Comparison of ENCODE assay signal across 9 cellular contexts in genomic region chr7:92635538-92635937, GRCh38. TPM values are rescaled to one million over a fixed set of nuclear protein-coding genes. Genes with fewer than 3 reads are reported as not detected.
DNase-seq lines count a peak whose midpoint lies in the region; ATAC-seq, FAIRE-seq and TF ChIP-seq lines count a peak whose summit lies in the region.
"Had no signal": no experiment of that assay in that cellular context is flagged by ENCODE, and none has a peak within 500 bp of the region (broad histone marks: within the 10 kb centered on the region; RNA-seq: fewer than 3 reads in every experiment).

No MANE protein-coding gene starts in this region.

- no peaks in the 10 kb centered on the region for H3K36me3 Mint-ChIP-seq in WTC11
- no peaks in the 10 kb centered on the region for H3K36me3 Mint-ChIP-seq in CD8-positive, alpha-beta T cell

- dilution Hi-C loops in keratinocyte (cut with MboI; ENCODE audit: extremely low pct_ligation_motif_present, low sequenced_read_pairs): no loop called here

- H3K27ac ChIP-seq in heart right ventricle (peak overlapping the region in 8 of 10 donors; percentile 1 to 70 (median 54)), keratinocyte (ENCODE audit: control insufficient read depth, insufficient read depth, low read length) (peak overlapping the region; percentile 90), transverse colon (peak overlapping the region; percentile 71 to 78 (median 75))
- H3K27ac ChIP-seq in CD8-positive, alpha-beta T cell (ENCODE audit: low read depth, low read length): no peak overlapping the region

- H3K9me3 ChIP-seq in heart right ventricle: no peaks in the 10 kb centered on the region
- no peaks in the 10 kb centered on the region for H3K9me3 ChIP-seq in keratinocyte (ENCODE audit: control insufficient read depth, low read depth, low read length)
- H3K9me3 ChIP-seq in transverse colon: no peaks in the 10 kb centered on the region
- no peaks in the 10 kb centered on the region for H3K9me3 ChIP-seq in CD8-positive, alpha-beta T cell (ENCODE audit: low read length)

- H3K9ac ChIP-seq in keratinocyte (ENCODE audit: control insufficient read depth, extremely low read depth, insufficient read depth, low read length): peak overlapping the region; percentile 68

- H4K20me1 ChIP-seq in keratinocyte (ENCODE audit: control insufficient read depth, extremely low read depth, insufficient read depth, low read length): no peaks in the 10 kb centered on the region

- H3K4me1 ChIP-seq in heart right ventricle (peaks cover 9 to 75% (median 56%) of the 10 kb centered on the region in 9 donors), keratinocyte (ENCODE audit: control insufficient read depth, extremely low read depth, insufficient read depth, low read length) (peaks cover 41% of the 10 kb centered on the region), transverse colon (peaks cover 21 to 51% (median 29%) of the 10 kb centered on the region in 4 donors)
- H3K4me1 ChIP-seq in CD8-positive, alpha-beta T cell (ENCODE audit: insufficient read depth, low read length): peaks cover 16% of the 10 kb centered on the region

- H3K9me3 Mint-ChIP-seq in WTC11: no peaks in the 10 kb centered on the region
- H3K9me3 Mint-ChIP-seq in CD8-positive, alpha-beta T cell: no peaks in the 10 kb centered on the region

- no peak for TF ChIP-seq CTCF in heart right ventricle (IDR thresholded peaks at IDR 0.05)
- TF ChIP-seq CTCF in WTC11 (IDR thresholded peaks at IDR 0.05): no peak
- no peak for TF ChIP-seq CTCF in keratinocyte (optimal IDR thresholded peaks at IDR 0.05 in 1 of 3, IDR thresholded peaks at IDR 0.05 in 1 of 3, conservative IDR thresholded peaks at IDR 0.05 in 1 of 3; ENCODE audit: extremely low read depth in 1 of 3, insufficient read depth in 2 of 3, low read length in 3 of 3)
- no peak for TF ChIP-seq CTCF in transverse colon (IDR thresholded peaks at IDR 0.05)
- TF ChIP-seq CTCF in CD8-positive, alpha-beta T cell (IDR thresholded peaks at IDR 0.05): no peak

- POLR2A ChIA-PET in WTC11 (lab: Charles Lee): interaction anchor here (1.1 kb wide), 1 partner anchor 298 kb away, joined by 3 read pairs; no protein-coding TSS in a partner anchor
- POLR2A ChIA-PET in CD8-positive, alpha-beta T cell (lab: Charles Lee): interaction anchor here (0.6 kb wide), 1 partner anchor 157 kb away, joined by 3 read pairs; no protein-coding TSS in a partner anchor

- intact Hi-C loops in heart right ventricle (cut with DNase I) (no loop called here), Right ventricle myocardium superior (cut with DNase I) (no loop called here), transverse colon (cut with DNase I; ENCODE audit: low total_unique reads) (no loop called here)
- intact Hi-C loops in CD8-positive, alpha-beta T cell (cut with DNase I, micrococcal nuclease): no loop called here

- peaks cover 2% of the 10 kb centered on the region for H3K9me1 ChIP-seq in keratinocyte (ENCODE audit: control insufficient read depth, extremely low read depth, insufficient read depth, low read length)

- H3K36me3 ChIP-seq in heart right ventricle: no peaks in the 10 kb centered on the region
- peaks cover 3 to 8% of the 10 kb centered on the region in 2 experiments for H3K36me3 ChIP-seq in keratinocyte (ENCODE audit: control insufficient read depth in 2 of 2, extremely low read depth in 1 of 2, insufficient read depth in 2 of 2, low read length in 2 of 2)
- H3K36me3 ChIP-seq in transverse colon: no peaks in the 10 kb centered on the region
- H3K36me3 ChIP-seq in CD8-positive, alpha-beta T cell (ENCODE audit: insufficient read depth, low read length): no peaks in the 10 kb centered on the region

- H3K79me2 ChIP-seq in keratinocyte (ENCODE audit: control insufficient read depth, insufficient read depth, low read length): peaks cover 51% of the 10 kb centered on the region

- peak overlapping the region; percentile 55; the same call in 1 of the 2 replicates for H3K27ac Mint-ChIP-seq in WTC11
- no peak overlapping the region for H3K27ac Mint-ChIP-seq in CD8-positive, alpha-beta T cell

- H3K4me3 ChIP-seq in heart right ventricle: no peak overlapping the region
- no peak overlapping the region for H3K4me3 ChIP-seq in keratinocyte (ENCODE audit: control insufficient read depth in 2 of 3, extremely low read depth in 1 of 3, insufficient read depth in 2 of 3, low read depth in 1 of 3, low read length in 3 of 3)
- H3K4me3 ChIP-seq in transverse colon: no peak overlapping the region
- H3K4me3 ChIP-seq in CD8-positive, alpha-beta T cell (ENCODE audit: low read depth, low read length): no peak overlapping the region

- no peaks in the 10 kb centered on the region; the same call in 1 of the 2 replicates for H3K27me3 Mint-ChIP-seq in WTC11 (ENCODE audit: low read depth)
- H3K27me3 Mint-ChIP-seq in CD8-positive, alpha-beta T cell (ENCODE audit: low read depth): no peaks in the 10 kb centered on the region

- peak overlapping the region; percentile 78 for H3K4me2 ChIP-seq in keratinocyte (ENCODE audit: control insufficient read depth, extremely low read depth, insufficient read depth, low read depth, low read length)

- DNase-seq in heart right ventricle: no peak
- DNase-seq in Right ventricle myocardium superior: no peak
- DNase-seq in WTC11 (ENCODE audit: low spot score): no peak
- no peak for DNase-seq in keratinocyte (ENCODE audit: low read depth, low spot score)
- no peak for DNase-seq in transverse colon
- DNase-seq in NCI-H187 (lab: John Stamatoyannopoulos, UW): no peak
- no peak for DNase-seq in CD8-positive, alpha-beta T cell
- DNase-seq in frontal cortex (ENCODE audit: low spot score in 2 of 2): no peak
- DNase-seq: NK-92 treated with Interleukin-12 subunit alpha and Interleukin-12 subunit beta, amount 100 ng/mL, for 24 hours had no signal

- TF ChIP-seq POLR2A in transverse colon (IDR thresholded peaks at IDR 0.05): no peak

- H3K27me3 ChIP-seq in heart right ventricle: no peaks in the 10 kb centered on the region
- no peaks in the 10 kb centered on the region for H3K27me3 ChIP-seq in keratinocyte (ENCODE audit: control insufficient read depth, extremely low read depth, insufficient read depth, low read length)
- no peaks in the 10 kb centered on the region for H3K27me3 ChIP-seq in transverse colon
- no peaks in the 10 kb centered on the region for H3K27me3 ChIP-seq in CD8-positive, alpha-beta T cell (ENCODE audit: insufficient read depth, low read length)

- TF ChIP-seq EP300 in transverse colon (IDR thresholded peaks at IDR 0.05; ENCODE audit: low read depth): no peak

- WGBS in heart right ventricle, 2 donors: 63 to 76% methylated on average over 4 of the region's 4 CpGs
- WGBS in transverse colon (ENCODE audit: low coverage in 1 of 2), 2 donors: 52 to 55% methylated on average over 4 of the region's 4 CpGs

- H3K4me1 Mint-ChIP-seq in WTC11: peaks cover 24% of the 10 kb centered on the region
- H3K4me1 Mint-ChIP-seq in CD8-positive, alpha-beta T cell (ENCODE audit: low read depth): peaks cover 36% of the 10 kb centered on the region

- ATAC-seq in heart right ventricle (no peak), Right ventricle myocardium superior (ENCODE audit: poor library complexity) (no peak), WTC11 (no peak)
- ATAC-seq in CD8-positive, alpha-beta T cell: no peak

- FAIRE-seq in keratinocyte (lab: Jason Lieb, UNC) (no peak), frontal cortex (lab: Jason Lieb, UNC) (no peak)

- in situ Hi-C loops in transverse colon (cut with MboI; ENCODE audit: low pct_ligation_motif_present in 1 of 4, low pct_unique_long_range_greater_than_20kb in 1 of 4, low sequenced_read_pairs in 3 of 4): loop anchor here in 1 of 4 donors (10.0 kb wide), 1 partner anchor 49 kb away; no protein-coding TSS in a partner anchor

- no peak overlapping the region for H2AFZ ChIP-seq in keratinocyte (ENCODE audit: control insufficient read depth, low read length)

- H3K4me3 Mint-ChIP-seq in WTC11: no peak overlapping the region
- H3K4me3 Mint-ChIP-seq in CD8-positive, alpha-beta T cell: no peak overlapping the region

- CTCF ChIA-PET in WTC11 (lab: Charles Lee): interaction anchor here (0.6 to 1.1 kb wide), 2 partner anchors 223 to 245 kb away, joined by 3 read pairs; no protein-coding TSS in a partner anchor
- CTCF ChIA-PET in CD8-positive, alpha-beta T cell (lab: Charles Lee): interaction anchor here (1.2 kb wide), 1 partner anchor 13 kb away, joined by 3 read pairs; no protein-coding TSS in a partner anchor

TF ChIP-seq in WTC11, 78 proteins besides CTCF, POLR2A, EP300 and RAD21 (continues in another document):
- TF ChIP-seq E2F4 (CRISPR knock-in tag; IDR thresholded peaks at IDR 0.05; ENCODE audit: borderline replicate concordance, low read depth) (no peak), TP53 (CRISPR knock-in tag; IDR thresholded peaks at IDR 0.05) (no peak), ZNF416 (CRISPR knock-in tag; IDR thresholded peaks at IDR 0.05) (no peak)

RNA-seq across cellular contexts. Expression of gene FAM133B, which starts 45.3 kb away (rescaled TPM):
- total RNA-seq in heart right ventricle: 10 to 100 TPM in 4 of 10 donors, 1 to 10 TPM in 6; 8.0 to 16.1 (median 9.8) TPM
- polyA plus RNA-seq in heart right ventricle: 10 to 100 TPM in 1 of 2 donors, 1 to 10 TPM in 1; 8.4 to 37.0 TPM
- 13.6 TPM for total RNA-seq in Right ventricle myocardium superior
- total RNA-seq in WTC11 (2021): 32.2 to 34.9 TPM (median 32.5 TPM) in 3 replicates
- polyA plus RNA-seq in keratinocyte: 12.4 to 24.0 TPM (median 17.3 TPM) in 3 replicates
- polyA plus RNA-seq in keratinocyte (2011; ENCODE audit: low read depth): 108 TPM
- polyA plus RNA-seq in keratinocyte (2011; cell fraction: cytosol; rRNA removed): 9.4 and 13.4 TPM in 2 replicates
- 14.8 and 21.7 TPM in 2 replicates for polyA plus RNA-seq in keratinocyte (2011; cell fraction: nucleus; rRNA removed)
- polyA plus RNA-seq in keratinocyte (2012; ENCODE audit: low replicate concordance): 17.9 and 20.4 TPM in 2 replicates
- polyA minus RNA-seq in keratinocyte: 1.3 to 11.4 TPM (median 3.8 TPM) in 3 replicates
- 6.5 TPM for polyA minus RNA-seq in keratinocyte (2011; cell fraction: cytosol; rRNA and poly(A)+ RNA removed)
- 8.1 and 19.2 TPM in 2 replicates for polyA minus RNA-seq in keratinocyte (2011; cell fraction: nucleus; rRNA and poly(A)+ RNA removed)
- total RNA-seq in transverse colon: 10 to 100 TPM in 3 of 4 donors, 1 to 10 TPM in 1; 6.8 to 32.6 (median 15.3) TPM
- 10 to 100 TPM; 83.0 to 85.1 TPM for total RNA-seq in CD8-positive, alpha-beta T cell
- total RNA-seq in frontal cortex: 20.8 TPM
